10 cellular contexts compared by ENCODE assay signal in the genomic region with DNA sequence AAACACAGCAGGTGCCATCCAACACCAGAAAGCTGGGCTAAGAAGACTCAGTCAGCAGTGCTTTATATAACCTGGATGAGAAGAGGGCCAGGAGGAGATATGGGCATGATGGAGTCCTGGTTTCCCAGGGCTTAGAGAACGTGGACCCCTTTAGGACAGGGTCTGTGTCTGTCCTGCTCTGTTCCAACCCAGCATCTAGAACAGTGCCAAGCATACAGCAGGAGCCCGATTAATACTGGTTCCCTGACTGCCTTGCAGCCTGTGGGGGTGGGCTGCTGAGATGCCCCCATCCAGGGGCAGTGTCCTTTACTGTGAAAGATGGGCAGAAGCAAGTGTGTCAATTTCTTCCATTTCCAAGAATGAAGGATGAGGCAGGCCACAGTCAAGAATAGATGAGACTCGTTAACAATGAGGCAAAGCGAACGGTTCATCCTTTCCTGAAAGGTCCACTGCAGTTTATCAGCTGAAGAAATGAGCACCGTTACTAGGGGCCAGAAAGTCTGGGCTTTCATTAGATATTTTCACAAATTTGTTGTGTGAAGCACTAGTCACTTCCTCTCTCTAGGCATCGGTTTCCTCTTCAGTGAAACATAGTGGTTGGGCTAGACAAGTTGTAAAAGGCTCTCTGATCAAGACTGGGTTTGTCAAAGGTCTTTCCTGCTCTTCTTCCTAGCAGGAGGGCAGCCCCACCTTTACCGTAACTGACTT.
DNase-seq lines count a peak whose midpoint lies in the region; ATAC-seq and TF ChIP-seq lines count a peak whose summit lies in the region.
"Had no signal": no experiment of that assay in that cellular context is flagged by ENCODE, and none has a peak within 500 bp of the region (broad histone marks: within the 10 kb centered on the region; RNA-seq: fewer than 3 reads in every experiment).

No MANE protein-coding gene starts in this region.

- intact Hi-C loops in left ventricle myocardium superior (cut with micrococcal nuclease), result no loop called here

- peaks cover 3% of the 10 kb centered on the region for H3K27me3 Mint-ChIP-seq in activated naive CD4-positive, alpha-beta T cell treated with anti-CD3 and anti-CD28 coated beads, Interleukin-2, amount 10 ng/mL, durations not matched to agents 7 days and 5 days

- peaks cover 0 to 14% (median 2%) of the 10 kb centered on the region in 4 donors for H3K4me1 ChIP-seq in Peyer's patch
- H3K4me1 ChIP-seq in subcutaneous abdominal adipose tissue (ENCODE audit: control insufficient read depth in 5 of 5, insufficient read depth in 5 of 5, low read length in 5 of 5), result peaks cover 12 to 66% (median 60%) of the 10 kb centered on the region in 5 donors

- no peaks in the 10 kb centered on the region for H3K36me3 Mint-ChIP-seq in activated naive CD4-positive, alpha-beta T cell treated with anti-CD3 and anti-CD28 coated beads, Interleukin-2, amount 10 ng/mL, durations not matched to agents 7 days and 5 days

- no peak for DNase-seq in activated naive CD4-positive, alpha-beta T cell treated with anti-CD3 and anti-CD28 coated beads, Interleukin-2, amount 10 ng/mL, durations not matched to agents 7 days and 5 days
- DNase-seq in activated naive CD4-positive, alpha-beta T cell treated with anti-CD3 and anti-CD28 coated beads, Interleukin-2, amount 50 U/mL, for 16 hours, result no peak
- DNase-seq in Peyer's patch (no peak), left ventricle myocardium superior (no peak), DMS114 treated with DMSO at 0.1 percent for 48 hours (lab: John Stamatoyannopoulos, UW; ENCODE audit: unreplicated experiment) (no peak)
- DNase-seq: NCI-H2081 treated with DMSO at 0.1 percent for 48 hours had no signal

- H3K4me1 Mint-ChIP-seq in activated naive CD4-positive, alpha-beta T cell treated with anti-CD3 and anti-CD28 coated beads, Interleukin-2, amount 10 ng/mL, durations not matched to agents 7 days and 5 days, result peaks cover 22% of the 10 kb centered on the region

- TF ChIP-seq CTCF in Peyer's patch (IDR thresholded peaks at IDR 0.05), result no peak

- TF ChIP-seq POLR2A in Peyer's patch (IDR thresholded peaks at IDR 0.05), result no peak

- peaks cover 0 to 15% (median 0%) of the 10 kb centered on the region in 3 donors for H3K36me3 ChIP-seq in Peyer's patch
- peaks cover 0 to 12% (median 8%) of the 10 kb centered on the region in 5 donors for H3K36me3 ChIP-seq in subcutaneous abdominal adipose tissue (ENCODE audit: control insufficient read depth in 5 of 5, insufficient read depth in 5 of 5, low read length in 5 of 5)
- H3K36me3 ChIP-seq: SJSA1 had no signal

- peak overlapping the region in 3 of 4 donors; percentile 41 to 54 (median 42) for H3K27ac ChIP-seq in Peyer's patch
- peak overlapping the region; percentile 67 for H3K27ac ChIP-seq in subcutaneous abdominal adipose tissue (ENCODE audit: low read depth, low read length)
- H3K27ac ChIP-seq: SJSA1 had no signal

- peak overlapping the region in 2 of 5 donors; percentile 27 to 43 for H3K9ac ChIP-seq in subcutaneous abdominal adipose tissue (ENCODE audit: low read length in 5 of 5)

- H3K4me3 ChIP-seq in Peyer's patch (no peak overlapping the region), subcutaneous abdominal adipose tissue (ENCODE audit: low read depth in 1 of 5, low read length in 5 of 5) (no peak overlapping the region)
- H3K4me3 ChIP-seq: SJSA1 had no signal

- no peak overlapping the region for H3K4me3 Mint-ChIP-seq in activated naive CD4-positive, alpha-beta T cell treated with anti-CD3 and anti-CD28 coated beads, Interleukin-2, amount 10 ng/mL, durations not matched to agents 7 days and 5 days

- H3K27ac Mint-ChIP-seq in activated naive CD4-positive, alpha-beta T cell treated with anti-CD3 and anti-CD28 coated beads, Interleukin-2, amount 10 ng/mL, durations not matched to agents 7 days and 5 days, result peak overlapping the region; percentile 79

- ATAC-seq in left ventricle myocardium superior, result peak; percentile 7
- ATAC-seq in HG02678 (IDR thresholded peaks at IDR 0.05; ENCODE audit: unreplicated experiment), result no peak
- ATAC-seq in esophagus mucosa, result no peak

- CTCF ChIA-PET in activated naive CD4-positive, alpha-beta T cell treated with anti-CD3 and anti-CD28 coated beads, Interleukin-2, amount 10 ng/mL, durations not matched to agents 7 days and 5 days (lab: Charles Lee), result interaction anchor here (0.9 to 2.0 kb wide), 4 partner anchors 15 to 141 kb away, joined by 3 to 6 read pairs (median 4); partner anchors contain the start of gene DAPK2

- H3K9me3 ChIP-seq in Peyer's patch (no peaks in the 10 kb centered on the region), subcutaneous abdominal adipose tissue (ENCODE audit: control insufficient read depth in 5 of 5, low read length in 5 of 5) (no peaks in the 10 kb centered on the region)
- H3K9me3 ChIP-seq: SJSA1 had no signal

- no peaks in the 10 kb centered on the region for H3K9me3 Mint-ChIP-seq in activated naive CD4-positive, alpha-beta T cell treated with anti-CD3 and anti-CD28 coated beads, Interleukin-2, amount 10 ng/mL, durations not matched to agents 7 days and 5 days

- H3K27me3 ChIP-seq in Peyer's patch (no peaks in the 10 kb centered on the region), subcutaneous abdominal adipose tissue (ENCODE audit: control insufficient read depth in 5 of 5, insufficient read depth in 4 of 5, low read length in 5 of 5) (no peaks in the 10 kb centered on the region)
- H3K27me3 ChIP-seq: SJSA1 had no signal
